ENCODE assay signal across 8 cellular contexts in the genomic region with DNA sequence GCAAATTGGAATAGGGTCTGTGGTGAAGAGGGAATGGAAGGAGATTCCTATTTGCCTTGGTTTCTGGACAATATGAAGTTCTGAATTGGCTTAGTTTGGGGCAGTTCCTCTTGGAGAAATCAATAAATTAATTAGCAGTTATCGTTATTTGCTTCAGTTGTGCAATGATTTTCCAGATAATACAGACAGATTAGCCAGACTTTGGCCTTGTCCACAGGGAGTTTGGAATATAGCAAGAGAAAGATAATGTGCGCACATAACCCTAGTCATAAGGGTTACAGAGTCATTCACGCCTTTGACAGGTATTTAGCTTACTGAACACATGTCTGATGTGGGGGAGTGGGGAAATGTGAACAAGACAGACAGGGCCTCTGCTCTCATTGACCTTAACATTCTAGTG. TPM values are rescaled to one million over a fixed set of nuclear protein-coding genes. Genes with fewer than 3 reads are reported as not detected.
DNase-seq lines count a peak whose midpoint lies in the region; ATAC-seq and TF ChIP-seq lines count a peak whose summit lies in the region.

No MANE protein-coding gene starts in this region.

- H3K27ac ChIP-seq in HCT116 (ENCODE audit: low read depth, low read length) (no peak overlapping the region), WERI-Rb-1 (no peak overlapping the region), skin epidermis (peak overlapping the region in 4 of 21 experiments; percentile 85 to 93 (median 88))

- no peak for DNase-seq in HCT116 (ENCODE audit: low read depth, low spot score)
- DNase-seq in WERI-Rb-1, result no peak
- no peak for DNase-seq in glutamatergic neuron
- DNase-seq in posterior vena cava (ENCODE audit: low spot score), result no peak
- DNase-seq in activated CD4-positive, alpha-beta T cell treated with anti-CD3 and anti-CD28 coated beads, Interleukin-2, amount 50 U/mL, for 4 hours, result no peak
- no peak for DNase-seq in NCI-H82 (lab: John Stamatoyannopoulos, UW)

- POLR2A ChIA-PET in HCT116 (lab: Charles Lee), result no interaction called here

- H3K9ac ChIP-seq in HCT116 (ENCODE audit: low read length), result peak overlapping the region; percentile 79

- H3K36me3 Mint-ChIP-seq in glutamatergic neuron (ENCODE audit: unreplicated experiment), result no peaks in the 10 kb centered on the region

- H3K4me3 ChIP-seq in HCT116 (replicated peaks in 1 of 2; ENCODE audit: low read depth in 1 of 2, low read length in 2 of 2) (peak overlapping the region; percentile 77 to 95), WERI-Rb-1 (ENCODE audit: low read depth, low read length) (peak overlapping the region; percentile 71), skin epidermis (peak overlapping the region; percentile 89 to 99 (median 96))

- no peak for TF ChIP-seq RAD21 in HCT116 (IDR thresholded peaks at IDR 0.05; ENCODE audit: low read depth)

- RAD21 ChIA-PET in HCT116 (lab: Charles Lee; ENCODE audit: low non-redundant PET in 1 of 2, low total read pairs in 2 of 2, uncharacterized antibody in 2 of 2, unreplicated experiment in 2 of 2), result no interaction called here

- H3K36me3 ChIP-seq in HCT116 (ENCODE audit: control insufficient read depth in 1 of 2, insufficient read depth in 2 of 2, low read length in 2 of 2) (no peaks in the 10 kb centered on the region), WERI-Rb-1 (peaks cover 4% of the 10 kb centered on the region; the same call in 1 of the 2 replicates)

- no TSS peak for BruUV-seq in HCT116 (replicated peaks; lab: Mats Ljungman, UMichigan)

- H3K79me2 ChIP-seq in HCT116 (ENCODE audit: insufficient read depth, low read length), result peaks cover 47% of the 10 kb centered on the region

- H3K27me3 Mint-ChIP-seq in glutamatergic neuron (ENCODE audit: unreplicated experiment), result peaks cover 10% of the 10 kb centered on the region

- H3K9me3 ChIP-seq in HCT116 (ENCODE audit: control insufficient read depth in 1 of 2, insufficient read depth in 1 of 2, low read depth in 1 of 2, low read length in 2 of 2) (no peaks in the 10 kb centered on the region), WERI-Rb-1 (ENCODE audit: severe bottlenecking) (no peaks in the 10 kb centered on the region)

- peak overlapping the region; percentile 78 for H3K27ac Mint-ChIP-seq in glutamatergic neuron (ENCODE audit: unreplicated experiment)

- peaks cover 13% of the 10 kb centered on the region for H3K4me1 Mint-ChIP-seq in glutamatergic neuron (ENCODE audit: low read depth, unreplicated experiment)

- H3K9me2 ChIP-seq in HCT116 (ENCODE audit: insufficient read depth), result no peaks in the 10 kb centered on the region

- H3K27me3 ChIP-seq in HCT116 (ENCODE audit: insufficient read depth, low read length) (no peaks in the 10 kb centered on the region), WERI-Rb-1 (ENCODE audit: insufficient read depth, low read depth, severe bottlenecking) (no peaks in the 10 kb centered on the region)

- intact Hi-C loops in HCT116 (cut with micrococcal nuclease) (no loop called here), posterior vena cava (cut with DNase I) (no loop called here)

- H3K4me1 ChIP-seq in HCT116 (ENCODE audit: control insufficient read depth in 1 of 2, insufficient read depth in 2 of 2, low read length in 2 of 2), result peaks cover 11 to 21% of the 10 kb centered on the region in 2 experiments

- ATAC-seq in HCT116 (no peak), HG03280 (IDR thresholded peaks at IDR 0.05; ENCODE audit: unreplicated experiment) (no peak)

- TF ChIP-seq CTCF in HCT116 (IDR thresholded peaks at IDR 0.05 in 2 of 3, conservative IDR thresholded peaks at IDR 0.05 in 1 of 3; ENCODE audit: borderline replicate concordance in 1 of 3, insufficient read depth in 1 of 3, low read depth in 2 of 3, low read length in 2 of 3), result no peak
- no peak for TF ChIP-seq CTCF in WERI-Rb-1 (IDR thresholded peaks at IDR 0.05; ENCODE audit: low read depth, low read length)
- no peak for TF ChIP-seq CTCF in glutamatergic neuron (IDR thresholded peaks at IDR 0.05; ENCODE audit: partially characterized antibody, unreplicated experiment)

- CTCF ChIA-PET in HCT116 (lab: Charles Lee), result no interaction called here

- H3K4me3 Mint-ChIP-seq in glutamatergic neuron (ENCODE audit: unreplicated experiment), result peak overlapping the region; percentile 97

- no peaks in the 10 kb centered on the region for H4K20me1 ChIP-seq in HCT116 (ENCODE audit: insufficient read depth)

- H3K9me3 Mint-ChIP-seq in glutamatergic neuron (ENCODE audit: unreplicated experiment), result peaks cover 2% of the 10 kb centered on the region

- no peak for TF ChIP-seq POLR2A in HCT116 (IDR thresholded peaks at IDR 0.05; ENCODE audit: borderline replicate concordance, extremely low read depth, insufficient read depth, insufficient read length)

- H2AFZ ChIP-seq in HCT116 (ENCODE audit: low read depth, low read length, poor library complexity, severe bottlenecking), result no peak overlapping the region

- H3K4me2 ChIP-seq in HCT116 (ENCODE audit: low read length), result peak overlapping the region; percentile 90

TF ChIP-seq in HCT116, 20 proteins besides CTCF, POLR2A, EP300 and RAD21:
- TF ChIP-seq EGR1 (IDR thresholded peaks at IDR 0.05; ENCODE audit: low read depth), result no peak
- TF ChIP-seq ATF3 (IDR thresholded peaks at IDR 0.05), result no peak
- no peak for TF ChIP-seq ELF1 (IDR thresholded peaks at IDR 0.05; ENCODE audit: borderline replicate concordance, low read depth)
- TF ChIP-seq YY1 (IDR thresholded peaks at IDR 0.05; ENCODE audit: extremely low read depth, insufficient replicate concordance, low read depth, low read length), result no peak
- TF ChIP-seq, protein P1, sequence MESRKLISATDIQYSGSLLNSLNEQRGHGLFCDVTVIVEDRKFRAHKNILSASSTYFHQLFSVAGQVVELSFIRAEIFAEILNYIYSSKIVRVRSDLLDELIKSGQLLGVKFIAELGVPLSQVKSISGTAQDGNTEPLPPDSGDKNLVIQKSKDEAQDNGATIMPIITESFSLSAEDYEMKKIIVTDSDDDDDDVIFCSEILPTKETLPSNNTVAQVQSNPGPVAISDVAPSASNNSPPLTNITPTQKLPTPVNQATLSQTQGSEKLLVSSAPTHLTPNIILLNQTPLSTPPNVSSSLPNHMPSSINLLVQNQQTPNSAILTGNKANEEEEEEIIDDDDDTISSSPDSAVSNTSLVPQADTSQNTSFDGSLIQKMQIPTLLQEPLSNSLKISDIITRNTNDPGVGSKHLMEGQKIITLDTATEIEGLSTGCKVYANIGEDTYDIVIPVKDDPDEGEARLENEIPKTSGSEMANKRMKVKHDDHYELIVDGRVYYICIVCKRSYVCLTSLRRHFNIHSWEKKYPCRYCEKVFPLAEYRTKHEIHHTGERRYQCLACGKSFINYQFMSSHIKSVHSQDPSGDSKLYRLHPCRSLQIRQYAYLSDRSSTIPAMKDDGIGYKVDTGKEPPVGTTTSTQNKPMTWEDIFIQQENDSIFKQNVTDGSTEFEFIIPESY (IDR thresholded peaks at IDR 0.05; ENCODE audit: extremely low read depth, insufficient replicate concordance, low read length), result no peak
- no peak for TF ChIP-seq TCF7L2 (IDR thresholded peaks at IDR 0.05; ENCODE audit: borderline replicate concordance, extremely low read depth, insufficient read depth, insufficient read length)
- no peak for TF ChIP-seq SRF (IDR thresholded peaks at IDR 0.05; ENCODE audit: low read depth)
- no peak for TF ChIP-seq EZH2 (IDR thresholded peaks at IDR 0.05)
- no peak for TF ChIP-seq SIN3A (IDR thresholded peaks at IDR 0.05; ENCODE audit: low read depth)
- TF ChIP-seq JUND (IDR thresholded peaks at IDR 0.05), result no peak

RNA-seq across cellular contexts. Expression of gene ATRN, which starts 1.3 kb away (rescaled TPM):
- total RNA-seq in HCT116 (2021; ENCODE audit: unreplicated experiment) (24.4 TPM), glutamatergic neuron (ENCODE audit: unreplicated experiment) (31.1 TPM), posterior vena cava (10 to 100 TPM; 21.3 to 26.1 TPM)
- 17.5 and 17.9 TPM in 2 replicates for polyA plus RNA-seq in HCT116 (2012)
